Comparison of ENCODE assay signal across 8 cellular contexts in the genomic region with DNA sequence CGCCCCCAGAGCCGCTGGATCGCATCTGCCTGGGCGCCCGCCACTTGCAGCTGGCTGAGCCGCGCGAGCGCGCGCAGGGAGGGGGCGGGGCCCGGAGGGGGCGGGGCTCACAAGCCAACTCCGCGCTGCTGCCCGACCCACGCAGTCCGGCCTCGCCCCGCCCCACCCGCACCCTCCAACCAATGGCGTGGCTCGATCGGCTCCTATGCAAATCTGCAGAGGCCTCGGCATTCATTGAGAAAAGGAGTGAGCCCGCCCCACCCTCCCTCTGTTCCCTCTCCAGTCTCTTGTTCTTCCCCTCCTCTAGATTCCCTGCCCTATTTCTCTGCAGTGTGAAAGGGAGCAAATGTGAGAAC. TPM values are rescaled to one million over a fixed set of nuclear protein-coding genes. Genes with fewer than 3 reads are reported as not detected.
A peak's percentile ranks its signal among the peaks of the same experiment; 100 is the strongest.
DNase-seq lines count a peak whose midpoint lies in the region; ATAC-seq and TF ChIP-seq lines count a peak whose summit lies in the region.

A gene (minus strand): TSS at position 27 of the 356 bp plus-strand sequence. CDS start 927 bp downstream, outside the sequence.

- intact Hi-C loops in psoas muscle (cut with DNase I) (loop anchor here (5.0 kb wide), 2 partner anchors 106 to 151 kb away; no protein-coding TSS in a partner anchor), aorta (cut with DNase I) (no loop called here)

- H3K9me3 ChIP-seq in right atrium auricular region (no peaks in the 10 kb centered on the region), psoas muscle (no peaks in the 10 kb centered on the region), aorta (ENCODE audit: control insufficient read depth, low read length) (no peaks in the 10 kb centered on the region)

- ATAC-seq in psoas muscle (peak; percentile 98 to 99 (median 98)), aorta (ENCODE audit: low FRiP score) (peak; percentile 88)

- TF ChIP-seq CTCF in right atrium auricular region (IDR thresholded peaks at IDR 0.05), result no peak
- no peak for TF ChIP-seq CTCF in psoas muscle (IDR thresholded peaks at IDR 0.05)

- DNase-seq in EH (ENCODE audit: low read depth) (peak; percentile 82), MV-4-11 (lab: John Stamatoyannopoulos, UW) (peak; percentile 84), SW 1271 (lab: John Stamatoyannopoulos, UW) (peak; percentile 83 to 84), amygdala (lab: John Stamatoyannopoulos, UW) (peak; percentile 9 to 94 (median 82)), right atrium auricular region (ENCODE audit: low spot score) (peak; percentile 80), psoas muscle (peak; percentile 87 to 91), aorta (peak; percentile 85 to 92), mesenteric fat pad (ENCODE audit: low spot score) (no peak)

- 0 to 2% (median 1%) methylated on average over 15 to 27 of the region's 27 CpGs for WGBS in psoas muscle, 3 donors
- WGBS in aorta, 2 donors, result 1 to 3% methylated on average over 5 to 27 of the region's 27 CpGs

- H3K27ac ChIP-seq in right atrium auricular region (no peak within 1 kb of the TSS), psoas muscle (no peak within 1 kb of the TSS), aorta (ENCODE audit: low read depth in 1 of 2, low read length in 2 of 2) (no peak within 1 kb of the TSS)

- H3K4me1 ChIP-seq in right atrium auricular region, result peaks cover 0 to 28% of the 10 kb centered on the region in 2 donors
- peaks cover 20% of the 10 kb centered on the region for H3K4me1 ChIP-seq in psoas muscle
- no peaks in the 10 kb centered on the region for H3K4me1 ChIP-seq in aorta (ENCODE audit: control insufficient read depth in 1 of 2, insufficient read depth in 2 of 2, low read length in 2 of 2)

- peak within 1 kb of the TSS; percentile 7 to 49 for H3K4me3 ChIP-seq in right atrium auricular region
- H3K4me3 ChIP-seq in psoas muscle, result peak within 1 kb of the TSS; percentile 62
- H3K4me3 ChIP-seq in aorta (ENCODE audit: low read length in 2 of 2), result peak within 1 kb of the TSS in 1 of 2 donors; percentile 8

- peaks cover 3 to 13% of the 10 kb centered on the region in 2 donors for H3K27me3 ChIP-seq in right atrium auricular region
- H3K27me3 ChIP-seq in psoas muscle (ENCODE audit: insufficient read depth in 3 of 3, low read length in 2 of 3), result peaks cover 6 to 76% (median 15%) of the 10 kb centered on the region in 3 donors
- H3K27me3 ChIP-seq in aorta (ENCODE audit: control insufficient read depth in 1 of 2, insufficient read depth in 2 of 2, low read length in 1 of 2), result peaks cover 3% of the 10 kb centered on the region in 2 donors

- H3K36me3 ChIP-seq in right atrium auricular region (no peaks in the 10 kb centered on the region), psoas muscle (ENCODE audit: insufficient read depth in 1 of 2, low read depth in 1 of 2) (no peaks in the 10 kb centered on the region), aorta (ENCODE audit: control insufficient read depth in 1 of 2, insufficient read depth in 2 of 2, low read length in 1 of 2) (no peaks in the 10 kb centered on the region)

RNA-seq across cellular contexts. Expression of the gene that starts here (rescaled TPM):
- total RNA-seq in right atrium auricular region (under 1 TPM; 0.16 to 0.26 TPM), psoas muscle (under 1 TPM in 3 of 4 donors, not detected in 1; 0.08 to 0.32 (median 0.11) TPM), aorta (under 1 TPM; 0.13 to 0.30 TPM), mesenteric fat pad (1.0 TPM)
- polyA plus RNA-seq in psoas muscle (under 1 TPM in 2 of 3 donors, not detected in 1; 0.03 to 0.04 TPM), aorta (not detected)

Comparison
In these comparisons a context has a peak if more than half of its experiments do, and no peak if none do; other contexts are left out.
1. Peak in DNase-seq and H3K4me3 ChIP-seq in right atrium auricular region; RNA of the gene not detected or under 1 TPM.
2. Peak in DNase-seq, ATAC-seq and H3K4me3 ChIP-seq in psoas muscle; RNA of the gene not detected or under 1 TPM.
3. Peak in DNase-seq and ATAC-seq in aorta; RNA of the gene not detected or under 1 TPM.
4. intact Hi-C loops: an anchor here in psoas muscle (5.0 kb wide); none called in aorta.